In the genomic region with DNA sequence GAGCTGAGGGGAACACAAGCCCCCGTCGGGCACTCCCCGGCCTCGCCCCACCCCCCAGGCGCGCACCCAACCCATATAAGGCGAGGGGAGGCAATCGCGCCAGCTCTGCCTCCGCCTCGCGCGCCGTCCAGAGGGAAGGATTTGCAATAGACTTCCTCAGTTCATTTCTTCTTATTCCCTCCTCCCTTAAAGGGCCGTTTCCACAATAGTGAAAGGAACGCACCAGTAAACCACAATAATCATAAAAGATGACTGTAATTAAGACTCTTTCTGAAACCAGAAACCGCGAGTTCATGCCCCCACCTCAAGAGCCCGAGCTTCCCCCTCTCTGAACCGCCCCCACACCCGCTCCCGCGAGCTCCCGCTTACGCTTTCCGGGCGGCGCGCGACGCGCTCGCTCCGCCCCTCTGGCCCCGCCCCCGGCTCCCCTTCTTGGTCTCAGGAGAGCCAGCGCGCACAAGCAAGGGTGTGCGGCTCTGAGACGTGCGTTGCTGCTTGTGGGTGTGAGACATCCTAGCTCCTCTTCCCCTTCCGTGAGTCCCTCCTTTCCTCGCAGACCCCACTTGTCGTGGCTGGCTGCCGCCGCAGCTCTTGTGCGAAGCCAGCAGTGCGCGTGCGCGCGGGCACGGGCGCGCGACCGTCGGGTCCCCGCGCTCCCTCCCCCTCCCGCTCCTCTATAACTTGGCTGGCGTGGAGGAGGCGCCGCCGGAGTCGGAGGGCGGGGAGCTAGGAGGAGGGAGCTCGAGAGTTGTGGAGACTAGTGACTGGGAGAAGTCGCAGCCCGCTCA, we compare ENCODE assay signal across 1 cellular context.
A peak's percentile ranks its signal among the peaks of the same experiment; 100 is the strongest.
TF ChIP-seq lines count a peak whose summit lies in the region.

A gene with protein sequence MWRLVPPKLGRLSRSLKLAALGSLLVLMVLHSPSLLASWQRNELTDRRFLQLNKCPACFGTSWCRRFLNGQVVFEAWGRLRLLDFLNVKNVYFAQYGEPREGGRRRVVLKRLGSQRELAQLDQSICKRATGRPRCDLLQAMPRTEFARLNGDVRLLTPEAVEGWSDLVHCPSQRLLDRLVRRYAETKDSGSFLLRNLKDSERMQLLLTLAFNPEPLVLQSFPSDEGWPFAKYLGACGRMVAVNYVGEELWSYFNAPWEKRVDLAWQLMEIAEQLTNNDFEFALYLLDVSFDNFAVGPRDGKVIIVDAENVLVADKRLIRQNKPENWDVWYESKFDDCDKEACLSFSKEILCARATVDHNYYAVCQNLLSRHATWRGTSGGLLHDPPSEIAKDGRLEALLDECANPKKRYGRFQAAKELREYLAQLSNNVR (plus strand): TSS at position 457 of the 788 bp plus-strand sequence. CDS start 510 bp downstream, outside the sequence.

TF ChIP-seq in K562, 482 proteins besides CTCF, POLR2A, EP300 and RAD21 (continued from another document and continues in another):
- TF ChIP-seq ZNF146 (CRISPR knock-in tag; IDR thresholded peaks at IDR 0.05; ENCODE audit: unreplicated experiment) (no peak), THRAP3 (IDR thresholded peaks at IDR 0.05; ENCODE audit: borderline replicate concordance) (no peak), NBN (IDR thresholded peaks at IDR 0.05; ENCODE audit: low read depth) (peak; percentile 85), SREBF2 (CRISPR knock-in tag; IDR thresholded peaks at IDR 0.05) (no peak), ZC3H11A (IDR thresholded peaks at IDR 0.05; ENCODE audit: low read depth, low read length) (no peak), HOXB6 (CRISPR knock-in tag; IDR thresholded peaks at IDR 0.05; ENCODE audit: borderline replicate concordance) (no peak), MYC (IDR thresholded peaks at IDR 0.05; ENCODE audit: low read depth, low read length) (peak; percentile 25), MYC (CRISPR knock-in tag; IDR thresholded peaks at IDR 0.05; ENCODE audit: borderline replicate concordance, low read depth) (no peak), XRCC4 (IDR thresholded peaks at IDR 0.05; ENCODE audit: extremely low read depth, insufficient read depth, insufficient read length) (no peak)
- TF ChIP-seq, protein P1, sequence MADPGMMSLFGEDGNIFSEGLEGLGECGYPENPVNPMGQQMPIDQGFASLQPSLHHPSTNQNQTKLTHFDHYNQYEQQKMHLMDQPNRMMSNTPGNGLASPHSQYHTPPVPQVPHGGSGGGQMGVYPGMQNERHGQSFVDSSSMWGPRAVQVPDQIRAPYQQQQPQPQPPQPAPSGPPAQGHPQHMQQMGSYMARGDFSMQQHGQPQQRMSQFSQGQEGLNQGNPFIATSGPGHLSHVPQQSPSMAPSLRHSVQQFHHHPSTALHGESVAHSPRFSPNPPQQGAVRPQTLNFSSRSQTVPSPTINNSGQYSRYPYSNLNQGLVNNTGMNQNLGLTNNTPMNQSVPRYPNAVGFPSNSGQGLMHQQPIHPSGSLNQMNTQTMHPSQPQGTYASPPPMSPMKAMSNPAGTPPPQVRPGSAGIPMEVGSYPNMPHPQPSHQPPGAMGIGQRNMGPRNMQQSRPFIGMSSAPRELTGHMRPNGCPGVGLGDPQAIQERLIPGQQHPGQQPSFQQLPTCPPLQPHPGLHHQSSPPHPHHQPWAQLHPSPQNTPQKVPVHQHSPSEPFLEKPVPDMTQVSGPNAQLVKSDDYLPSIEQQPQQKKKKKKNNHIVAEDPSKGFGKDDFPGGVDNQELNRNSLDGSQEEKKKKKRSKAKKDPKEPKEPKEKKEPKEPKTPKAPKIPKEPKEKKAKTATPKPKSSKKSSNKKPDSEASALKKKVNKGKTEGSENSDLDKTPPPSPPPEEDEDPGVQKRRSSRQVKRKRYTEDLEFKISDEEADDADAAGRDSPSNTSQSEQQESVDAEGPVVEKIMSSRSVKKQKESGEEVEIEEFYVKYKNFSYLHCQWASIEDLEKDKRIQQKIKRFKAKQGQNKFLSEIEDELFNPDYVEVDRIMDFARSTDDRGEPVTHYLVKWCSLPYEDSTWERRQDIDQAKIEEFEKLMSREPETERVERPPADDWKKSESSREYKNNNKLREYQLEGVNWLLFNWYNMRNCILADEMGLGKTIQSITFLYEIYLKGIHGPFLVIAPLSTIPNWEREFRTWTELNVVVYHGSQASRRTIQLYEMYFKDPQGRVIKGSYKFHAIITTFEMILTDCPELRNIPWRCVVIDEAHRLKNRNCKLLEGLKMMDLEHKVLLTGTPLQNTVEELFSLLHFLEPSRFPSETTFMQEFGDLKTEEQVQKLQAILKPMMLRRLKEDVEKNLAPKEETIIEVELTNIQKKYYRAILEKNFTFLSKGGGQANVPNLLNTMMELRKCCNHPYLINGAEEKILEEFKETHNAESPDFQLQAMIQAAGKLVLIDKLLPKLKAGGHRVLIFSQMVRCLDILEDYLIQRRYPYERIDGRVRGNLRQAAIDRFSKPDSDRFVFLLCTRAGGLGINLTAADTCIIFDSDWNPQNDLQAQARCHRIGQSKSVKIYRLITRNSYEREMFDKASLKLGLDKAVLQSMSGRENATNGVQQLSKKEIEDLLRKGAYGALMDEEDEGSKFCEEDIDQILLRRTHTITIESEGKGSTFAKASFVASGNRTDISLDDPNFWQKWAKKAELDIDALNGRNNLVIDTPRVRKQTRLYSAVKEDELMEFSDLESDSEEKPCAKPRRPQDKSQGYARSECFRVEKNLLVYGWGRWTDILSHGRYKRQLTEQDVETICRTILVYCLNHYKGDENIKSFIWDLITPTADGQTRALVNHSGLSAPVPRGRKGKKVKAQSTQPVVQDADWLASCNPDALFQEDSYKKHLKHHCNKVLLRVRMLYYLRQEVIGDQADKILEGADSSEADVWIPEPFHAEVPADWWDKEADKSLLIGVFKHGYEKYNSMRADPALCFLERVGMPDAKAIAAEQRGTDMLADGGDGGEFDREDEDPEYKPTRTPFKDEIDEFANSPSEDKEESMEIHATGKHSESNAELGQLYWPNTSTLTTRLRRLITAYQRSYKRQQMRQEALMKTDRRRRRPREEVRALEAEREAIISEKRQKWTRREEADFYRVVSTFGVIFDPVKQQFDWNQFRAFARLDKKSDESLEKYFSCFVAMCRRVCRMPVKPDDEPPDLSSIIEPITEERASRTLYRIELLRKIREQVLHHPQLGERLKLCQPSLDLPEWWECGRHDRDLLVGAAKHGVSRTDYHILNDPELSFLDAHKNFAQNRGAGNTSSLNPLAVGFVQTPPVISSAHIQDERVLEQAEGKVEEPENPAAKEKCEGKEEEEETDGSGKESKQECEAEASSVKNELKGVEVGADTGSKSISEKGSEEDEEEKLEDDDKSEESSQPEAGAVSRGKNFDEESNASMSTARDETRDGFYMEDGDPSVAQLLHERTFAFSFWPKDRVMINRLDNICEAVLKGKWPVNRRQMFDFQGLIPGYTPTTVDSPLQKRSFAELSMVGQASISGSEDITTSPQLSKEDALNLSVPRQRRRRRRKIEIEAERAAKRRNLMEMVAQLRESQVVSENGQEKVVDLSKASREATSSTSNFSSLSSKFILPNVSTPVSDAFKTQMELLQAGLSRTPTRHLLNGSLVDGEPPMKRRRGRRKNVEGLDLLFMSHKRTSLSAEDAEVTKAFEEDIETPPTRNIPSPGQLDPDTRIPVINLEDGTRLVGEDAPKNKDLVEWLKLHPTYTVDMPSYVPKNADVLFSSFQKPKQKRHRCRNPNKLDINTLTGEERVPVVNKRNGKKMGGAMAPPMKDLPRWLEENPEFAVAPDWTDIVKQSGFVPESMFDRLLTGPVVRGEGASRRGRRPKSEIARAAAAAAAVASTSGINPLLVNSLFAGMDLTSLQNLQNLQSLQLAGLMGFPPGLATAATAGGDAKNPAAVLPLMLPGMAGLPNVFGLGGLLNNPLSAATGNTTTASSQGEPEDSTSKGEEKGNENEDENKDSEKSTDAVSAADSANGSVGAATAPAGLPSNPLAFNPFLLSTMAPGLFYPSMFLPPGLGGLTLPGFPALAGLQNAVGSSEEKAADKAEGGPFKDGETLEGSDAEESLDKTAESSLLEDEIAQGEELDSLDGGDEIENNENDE (IDR thresholded peaks at IDR 0.05; ENCODE audit: low read depth, low read length), result no peak
- TF ChIP-seq, protein P2, sequence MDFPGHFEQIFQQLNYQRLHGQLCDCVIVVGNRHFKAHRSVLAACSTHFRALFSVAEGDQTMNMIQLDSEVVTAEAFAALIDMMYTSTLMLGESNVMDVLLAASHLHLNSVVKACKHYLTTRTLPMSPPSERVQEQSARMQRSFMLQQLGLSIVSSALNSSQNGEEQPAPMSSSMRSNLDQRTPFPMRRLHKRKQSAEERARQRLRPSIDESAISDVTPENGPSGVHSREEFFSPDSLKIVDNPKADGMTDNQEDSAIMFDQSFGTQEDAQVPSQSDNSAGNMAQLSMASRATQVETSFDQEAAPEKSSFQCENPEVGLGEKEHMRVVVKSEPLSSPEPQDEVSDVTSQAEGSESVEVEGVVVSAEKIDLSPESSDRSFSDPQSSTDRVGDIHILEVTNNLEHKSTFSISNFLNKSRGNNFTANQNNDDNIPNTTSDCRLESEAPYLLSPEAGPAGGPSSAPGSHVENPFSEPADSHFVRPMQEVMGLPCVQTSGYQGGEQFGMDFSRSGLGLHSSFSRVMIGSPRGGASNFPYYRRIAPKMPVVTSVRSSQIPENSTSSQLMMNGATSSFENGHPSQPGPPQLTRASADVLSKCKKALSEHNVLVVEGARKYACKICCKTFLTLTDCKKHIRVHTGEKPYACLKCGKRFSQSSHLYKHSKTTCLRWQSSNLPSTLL (IDR thresholded peaks at IDR 0.05), result no peak
- TF ChIP-seq, protein P3, sequence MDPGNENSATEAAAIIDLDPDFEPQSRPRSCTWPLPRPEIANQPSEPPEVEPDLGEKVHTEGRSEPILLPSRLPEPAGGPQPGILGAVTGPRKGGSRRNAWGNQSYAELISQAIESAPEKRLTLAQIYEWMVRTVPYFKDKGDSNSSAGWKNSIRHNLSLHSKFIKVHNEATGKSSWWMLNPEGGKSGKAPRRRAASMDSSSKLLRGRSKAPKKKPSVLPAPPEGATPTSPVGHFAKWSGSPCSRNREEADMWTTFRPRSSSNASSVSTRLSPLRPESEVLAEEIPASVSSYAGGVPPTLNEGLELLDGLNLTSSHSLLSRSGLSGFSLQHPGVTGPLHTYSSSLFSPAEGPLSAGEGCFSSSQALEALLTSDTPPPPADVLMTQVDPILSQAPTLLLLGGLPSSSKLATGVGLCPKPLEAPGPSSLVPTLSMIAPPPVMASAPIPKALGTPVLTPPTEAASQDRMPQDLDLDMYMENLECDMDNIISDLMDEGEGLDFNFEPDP (CRISPR knock-in tag; IDR thresholded peaks at IDR 0.05), result 0 out of 2 replicates have a peak, but pooled peaks have one; percentile 29
- TF ChIP-seq, protein P4, sequence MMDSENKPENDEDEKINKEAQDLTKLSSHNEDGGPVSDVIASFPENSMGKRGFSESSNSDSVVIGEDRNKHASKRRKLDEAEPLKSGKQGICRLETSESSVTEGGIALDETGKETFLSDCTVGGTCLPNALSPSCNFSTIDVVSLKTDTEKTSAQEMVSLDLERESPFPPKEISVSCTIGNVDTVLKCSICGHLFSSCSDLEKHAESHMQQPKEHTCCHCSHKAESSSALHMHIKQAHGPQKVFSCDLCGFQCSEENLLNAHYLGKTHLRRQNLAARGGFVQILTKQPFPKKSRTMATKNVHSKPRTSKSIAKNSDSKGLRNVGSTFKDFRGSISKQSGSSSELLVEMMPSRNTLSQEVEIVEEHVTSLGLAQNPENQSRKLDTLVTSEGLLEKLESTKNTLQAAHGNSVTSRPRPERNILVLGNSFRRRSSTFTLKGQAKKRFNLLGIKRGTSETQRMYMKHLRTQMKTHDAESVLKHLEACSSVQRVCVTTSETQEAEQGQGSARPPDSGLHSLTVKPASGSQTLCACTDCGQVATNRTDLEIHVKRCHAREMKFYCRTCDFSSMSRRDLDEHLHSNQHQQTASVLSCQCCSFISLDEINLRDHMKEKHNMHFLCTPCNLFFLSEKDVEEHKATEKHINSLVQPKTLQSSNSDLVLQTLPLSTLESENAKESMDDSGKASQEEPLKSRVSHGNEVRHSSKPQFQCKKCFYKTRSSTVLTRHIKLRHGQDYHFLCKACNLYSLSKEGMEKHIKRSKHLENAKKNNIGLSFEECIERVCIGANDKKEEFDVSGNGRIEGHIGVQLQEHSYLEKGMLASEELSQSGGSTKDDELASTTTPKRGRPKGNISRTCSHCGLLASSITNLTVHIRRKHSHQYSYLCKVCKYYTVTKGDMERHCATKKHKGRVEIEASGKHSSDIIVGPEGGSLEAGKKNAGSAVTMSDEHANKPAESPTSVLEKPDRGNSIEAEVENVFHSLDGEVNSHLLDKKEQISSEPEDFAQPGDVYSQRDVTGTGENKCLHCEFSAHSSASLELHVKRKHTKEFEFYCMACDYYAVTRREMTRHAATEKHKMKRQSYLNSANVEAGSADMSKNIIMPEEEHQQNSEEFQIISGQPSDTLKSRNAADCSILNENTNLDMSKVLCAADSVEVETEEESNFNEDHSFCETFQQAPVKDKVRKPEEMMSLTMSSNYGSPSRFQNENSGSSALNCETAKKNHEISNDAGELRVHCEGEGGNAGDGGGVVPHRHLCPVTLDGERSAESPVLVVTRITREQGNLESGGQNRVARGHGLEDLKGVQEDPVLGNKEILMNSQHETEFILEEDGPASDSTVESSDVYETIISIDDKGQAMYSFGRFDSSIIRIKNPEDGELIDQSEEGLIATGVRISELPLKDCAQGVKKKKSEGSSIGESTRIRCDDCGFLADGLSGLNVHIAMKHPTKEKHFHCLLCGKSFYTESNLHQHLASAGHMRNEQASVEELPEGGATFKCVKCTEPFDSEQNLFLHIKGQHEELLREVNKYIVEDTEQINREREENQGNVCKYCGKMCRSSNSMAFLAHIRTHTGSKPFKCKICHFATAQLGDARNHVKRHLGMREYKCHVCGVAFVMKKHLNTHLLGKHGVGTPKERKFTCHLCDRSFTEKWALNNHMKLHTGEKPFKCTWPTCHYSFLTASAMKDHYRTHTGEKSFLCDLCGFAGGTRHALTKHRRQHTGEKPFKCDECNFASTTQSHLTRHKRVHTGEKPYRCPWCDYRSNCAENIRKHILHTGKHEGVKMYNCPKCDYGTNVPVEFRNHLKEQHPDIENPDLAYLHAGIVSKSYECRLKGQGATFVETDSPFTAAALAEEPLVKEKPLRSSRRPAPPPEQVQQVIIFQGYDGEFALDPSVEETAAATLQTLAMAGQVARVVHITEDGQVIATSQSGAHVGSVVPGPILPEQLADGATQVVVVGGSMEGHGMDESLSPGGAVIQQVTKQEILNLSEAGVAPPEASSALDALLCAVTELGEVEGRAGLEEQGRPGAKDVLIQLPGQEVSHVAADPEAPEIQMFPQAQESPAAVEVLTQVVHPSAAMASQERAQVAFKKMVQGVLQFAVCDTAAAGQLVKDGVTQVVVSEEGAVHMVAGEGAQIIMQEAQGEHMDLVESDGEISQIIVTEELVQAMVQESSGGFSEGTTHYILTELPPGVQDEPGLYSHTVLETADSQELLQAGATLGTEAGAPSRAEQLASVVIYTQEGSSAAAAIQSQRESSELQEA (IDR thresholded peaks at IDR 0.05; ENCODE audit: low read depth), result no peak
- TF ChIP-seq, protein P5, sequence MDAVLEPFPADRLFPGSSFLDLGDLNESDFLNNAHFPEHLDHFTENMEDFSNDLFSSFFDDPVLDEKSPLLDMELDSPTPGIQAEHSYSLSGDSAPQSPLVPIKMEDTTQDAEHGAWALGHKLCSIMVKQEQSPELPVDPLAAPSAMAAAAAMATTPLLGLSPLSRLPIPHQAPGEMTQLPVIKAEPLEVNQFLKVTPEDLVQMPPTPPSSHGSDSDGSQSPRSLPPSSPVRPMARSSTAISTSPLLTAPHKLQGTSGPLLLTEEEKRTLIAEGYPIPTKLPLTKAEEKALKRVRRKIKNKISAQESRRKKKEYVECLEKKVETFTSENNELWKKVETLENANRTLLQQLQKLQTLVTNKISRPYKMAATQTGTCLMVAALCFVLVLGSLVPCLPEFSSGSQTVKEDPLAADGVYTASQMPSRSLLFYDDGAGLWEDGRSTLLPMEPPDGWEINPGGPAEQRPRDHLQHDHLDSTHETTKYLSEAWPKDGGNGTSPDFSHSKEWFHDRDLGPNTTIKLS (IDR thresholded peaks at IDR 0.05; ENCODE audit: borderline replicate concordance, low read depth), result no peak
- TF ChIP-seq, protein P6, sequence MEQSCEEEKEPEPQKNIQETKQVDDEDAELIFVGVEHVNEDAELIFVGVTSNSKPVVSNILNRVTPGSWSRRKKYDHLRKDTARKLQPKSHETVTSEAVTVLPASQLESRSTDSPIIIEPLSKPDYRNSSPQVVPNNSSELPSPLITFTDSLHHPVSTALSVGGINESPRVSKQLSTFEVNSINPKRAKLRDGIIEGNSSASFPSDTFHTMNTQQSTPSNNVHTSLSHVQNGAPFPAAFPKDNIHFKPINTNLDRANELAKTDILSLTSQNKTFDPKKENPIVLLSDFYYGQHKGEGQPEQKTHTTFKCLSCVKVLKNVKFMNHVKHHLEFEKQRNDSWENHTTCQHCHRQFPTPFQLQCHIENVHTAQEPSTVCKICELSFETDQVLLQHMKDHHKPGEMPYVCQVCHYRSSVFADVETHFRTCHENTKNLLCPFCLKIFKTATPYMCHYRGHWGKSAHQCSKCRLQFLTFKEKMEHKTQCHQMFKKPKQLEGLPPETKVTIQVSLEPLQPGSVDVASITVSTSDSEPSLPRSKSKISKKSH (CRISPR knock-in tag; IDR thresholded peaks at IDR 0.05), result no peak
